ENCODE assay signal across 22 cellular contexts in the genomic region with DNA sequence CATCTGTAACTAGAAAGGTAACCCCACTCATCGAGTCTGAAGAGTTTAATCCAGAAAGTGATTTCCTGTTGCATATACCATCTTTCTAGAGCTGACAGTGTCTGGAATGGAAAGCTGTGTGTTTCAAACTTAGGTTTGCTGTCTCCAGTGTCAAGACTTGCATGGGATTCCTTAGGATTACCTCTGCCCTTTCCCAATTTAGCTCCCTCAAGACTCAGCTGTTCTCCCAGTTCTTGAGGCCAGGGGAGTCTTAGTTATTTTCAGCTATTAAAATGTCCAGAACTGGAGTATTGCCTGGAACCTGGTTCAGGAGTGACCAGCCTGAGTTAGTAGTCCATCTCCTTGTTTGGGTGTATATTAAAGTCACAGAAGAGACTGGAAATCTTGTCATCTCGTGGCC. TPM values are rescaled to one million over a fixed set of nuclear protein-coding genes. Genes with fewer than 3 reads are reported as not detected.
"Had no signal": no experiment of that assay in that cellular context is flagged by ENCODE, and none has a peak within 500 bp of the region (broad histone marks: within the 10 kb centered on the region; RNA-seq: fewer than 3 reads in every experiment).

No MANE protein-coding gene starts in this region.

- H3K27ac ChIP-seq: breast epithelium, gastroesophageal sphincter, heart right ventricle, lower lobe of right lung, suprapubic skin had no signal

- H3K9me3 ChIP-seq: breast epithelium, gastroesophageal sphincter, heart right ventricle, lower lobe of right lung, suprapubic skin had no signal

- H3K4me3 ChIP-seq: breast epithelium, gastroesophageal sphincter, heart right ventricle, lower lobe of right lung, skin epidermis, suprapubic skin had no signal

- H3K4me3 Mint-ChIP-seq: activated naive CD8-positive, alpha-beta T cell treated with anti-CD3 and anti-CD28 coated beads, Interleukin-2, amount 50 U/mL, for 24 hours; mesothelial cell of epicardium; naive B cell; stimulated activated naive CD8-positive, alpha-beta T cell treated with anti-CD3 and anti-CD28 coated beads, Interleukin-15, Interleukin-2, amounts not matched to agents 100 ng/mL and 50 ng/mL, for 24 hours; WTC11 had no signal

- H3K36me3 ChIP-seq: breast epithelium had no signal

- H3K27me3 Mint-ChIP-seq: activated naive CD8-positive, alpha-beta T cell treated with anti-CD3 and anti-CD28 coated beads, Interleukin-2, amount 50 U/mL, for 24 hours; naive B cell; stimulated activated naive CD8-positive, alpha-beta T cell treated with anti-CD3 and anti-CD28 coated beads, Interleukin-15, Interleukin-2, amounts not matched to agents 100 ng/mL and 50 ng/mL, for 24 hours had no signal

- H3K4me1 ChIP-seq: breast epithelium, gastroesophageal sphincter, lower lobe of right lung, suprapubic skin had no signal

- H3K9me3 Mint-ChIP-seq: activated naive CD8-positive, alpha-beta T cell treated with anti-CD3 and anti-CD28 coated beads, Interleukin-2, amount 50 U/mL, for 24 hours; mesothelial cell of epicardium; stimulated activated naive CD8-positive, alpha-beta T cell treated with anti-CD3 and anti-CD28 coated beads, Interleukin-15, Interleukin-2, amounts not matched to agents 100 ng/mL and 50 ng/mL, for 24 hours; WTC11 had no signal

- H3K27ac Mint-ChIP-seq: activated naive CD8-positive, alpha-beta T cell treated with anti-CD3 and anti-CD28 coated beads, Interleukin-2, amount 50 U/mL, for 24 hours; mesothelial cell of epicardium; stimulated activated naive CD8-positive, alpha-beta T cell treated with anti-CD3 and anti-CD28 coated beads, Interleukin-15, Interleukin-2, amounts not matched to agents 100 ng/mL and 50 ng/mL, for 24 hours; WTC11 had no signal

- H3K4me1 Mint-ChIP-seq: mesothelial cell of epicardium, naive B cell, WTC11 had no signal

- ATAC-seq: activated naive CD8-positive, alpha-beta T cell treated with anti-CD3 and anti-CD28 coated beads, Interleukin-2, amount 50 U/mL, for 24 hours; gastroesophageal sphincter; heart right ventricle; lower lobe of right lung; WTC11 had no signal

- H3K27me3 ChIP-seq: breast epithelium, gastroesophageal sphincter, heart right ventricle, suprapubic skin had no signal

- DNase-seq: activated CD4-positive, alpha-beta T cell treated with anti-CD3 and anti-CD28 coated beads for 48 hours; activated CD8-positive, alpha-beta memory T cell treated with anti-CD3 and anti-CD28 coated beads for 24 hours; activated naive CD4-positive, alpha-beta T cell; activated naive CD8-positive, alpha-beta T cell treated with anti-CD3 and anti-CD28 coated beads, Interleukin-2, amount 50 U/mL, for 24 hours; aorta; erythroblast; heart right ventricle; lower lobe of right lung; naive B cell; posterior cingulate gyrus; stimulated activated CD4-positive, alpha-beta T cell treated with anti-CD3 and anti-CD28 coated beads, Interleukin-4, amount 100 ng/mL, for 4 hours; stimulated activated CD8-positive, alpha-beta memory T cell treated with anti-CD3 and anti-CD28 coated beads, Interleukin-4, amount 100 ng/mL, for 48 hours; trophoblast cell had no signal

RNA-seq across cellular contexts. Expression of a gene that starts 42.7 kb away (rescaled TPM):
- total RNA-seq: breast epithelium; dermis microvascular lymphatic vessel endothelial cell; gastroesophageal sphincter; lower lobe of right lung; suprapubic skin; T-helper 2 cell treated with Interferon-gamma antibody and Interleukin-4, amounts not matched to agents 100 ng/mL and 5 ng/mL, for 36 hours; WTC11 had no signal
